ENCODE assay signal across 2 cellular contexts in genomic region chr3:84967767-84968581, GRCh38.
TF ChIP-seq lines count a peak whose summit lies in the region.

No MANE protein-coding gene starts in this region.

TF ChIP-seq in GM23338, 12 proteins besides CTCF, POLR2A, EP300 and RAD21:
- TF ChIP-seq REST (IDR thresholded peaks at IDR 0.05; ENCODE audit: unreplicated experiment) (no peak), NANOG (IDR thresholded peaks at IDR 0.05; ENCODE audit: borderline replicate concordance) (peak; percentile 28; the same call in 1 of the 2 replicates), CREB1 (CRISPR knock-in tag; IDR thresholded peaks at IDR 0.05; ENCODE audit: low read depth) (0 out of 2 replicates have a peak, but pooled peaks have one; percentile 24)

TF ChIP-seq in HepG2, 621 proteins besides CTCF, POLR2A, EP300 and RAD21 (continued from another document):
- TF ChIP-seq MXI1 (IDR thresholded peaks at IDR 0.05; ENCODE audit: borderline replicate concordance, low read depth, low read length) (no peak), GABPB1 (CRISPR knock-in tag; IDR thresholded peaks at IDR 0.05) (no peak), MTA3 (CRISPR knock-in tag; IDR thresholded peaks at IDR 0.05) (no peak), ZNF713 (CRISPR knock-in tag; IDR thresholded peaks at IDR 0.05) (no peak), ZNF567 (CRISPR knock-in tag; IDR thresholded peaks at IDR 0.05; ENCODE audit: borderline replicate concordance) (no peak)
